Comparison of ENCODE assay signal across 9 cellular contexts in the genomic region with DNA sequence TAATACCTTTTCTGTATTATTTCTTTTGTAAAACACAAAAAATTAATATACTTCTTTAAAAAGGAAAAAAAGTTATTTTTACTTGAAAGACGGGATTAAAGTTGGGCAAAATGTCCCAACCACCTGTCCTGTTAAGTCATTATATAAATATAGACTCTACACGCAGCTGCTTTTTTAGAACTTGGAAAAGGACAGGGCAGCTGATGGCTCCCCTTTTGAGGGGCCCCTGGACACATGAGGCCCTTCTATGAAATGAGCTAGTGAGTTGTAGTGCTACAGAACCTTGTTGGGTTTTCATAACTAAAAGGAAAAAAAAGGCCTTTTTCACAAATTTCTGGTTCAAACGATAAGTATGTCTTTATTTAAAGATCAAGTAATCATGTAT. TPM values are rescaled to one million over a fixed set of nuclear protein-coding genes. Genes with fewer than 3 reads are reported as not detected.
DNase-seq lines count a peak whose midpoint lies in the region; ATAC-seq and TF ChIP-seq lines count a peak whose summit lies in the region.
"Had no signal": no experiment of that assay in that cellular context is flagged by ENCODE, and none has a peak within 500 bp of the region (broad histone marks: within the 10 kb centered on the region; RNA-seq: fewer than 3 reads in every experiment).

No MANE protein-coding gene starts in this region.

- no peaks in the 10 kb centered on the region for H3K9me3 Mint-ChIP-seq in CD8-positive, alpha-beta T cell
- no peaks in the 10 kb centered on the region for H3K9me3 Mint-ChIP-seq in chondrocyte (ENCODE audit: low read depth)
- H3K9me3 Mint-ChIP-seq in natural killer cell treated with Interleukin-12 subunit alpha and Interleukin-12 subunit beta and Interleukin-15 and Interleukin-18, amount 100 ng/mL, for 72 hours, result no peaks in the 10 kb centered on the region

- H3K9me2 ChIP-seq in MM.1S (replicated peaks; ENCODE audit: insufficient read depth, low read length), result no peaks in the 10 kb centered on the region

- no peak overlapping the region for H3K27ac ChIP-seq in CD8-positive, alpha-beta T cell (ENCODE audit: low read depth, low read length)
- no peak overlapping the region for H3K27ac ChIP-seq in MM.1S (ENCODE audit: low read length)

- H3K9me3 ChIP-seq in CD8-positive, alpha-beta T cell (ENCODE audit: low read length), result no peaks in the 10 kb centered on the region
- H3K9me3 ChIP-seq in MM.1S (replicated peaks; ENCODE audit: insufficient read depth, low read length), result no peaks in the 10 kb centered on the region

- peaks cover 8% of the 10 kb centered on the region for H3K36me3 Mint-ChIP-seq in CD8-positive, alpha-beta T cell
- no peaks in the 10 kb centered on the region for H3K36me3 Mint-ChIP-seq in chondrocyte (ENCODE audit: low read depth)
- H3K36me3 Mint-ChIP-seq in natural killer cell treated with Interleukin-12 subunit alpha and Interleukin-12 subunit beta and Interleukin-15 and Interleukin-18, amount 100 ng/mL, for 72 hours, result no peaks in the 10 kb centered on the region

- DNase-seq in CD8-positive, alpha-beta T cell, result no peak
- DNase-seq in MM.1S (no peak), chondrocyte (ENCODE audit: low spot score) (no peak), sciatic nerve (ENCODE audit: low spot score) (no peak), hypothalamus (lab: John Stamatoyannopoulos, UW) (no peak), GM10248 (ENCODE audit: extremely low spot score) (no peak)
- DNase-seq in natural killer cell treated with Interleukin-12 subunit alpha and Interleukin-12 subunit beta and Interleukin-15 and Interleukin-18, amount 100 ng/mL, for 72 hours (ENCODE audit: low spot score), result no peak

- no peaks in the 10 kb centered on the region for H3K79me2 ChIP-seq in MM.1S (ENCODE audit: low read length)

- peak overlapping the region; percentile 84 for H3K4me3 ChIP-seq in CD8-positive, alpha-beta T cell (ENCODE audit: low read depth, low read length)
- no peak overlapping the region for H3K4me3 ChIP-seq in MM.1S (ENCODE audit: low read length)

- peak overlapping the region; percentile 80; the same call in 1 of the 2 replicates for H2AFZ ChIP-seq in MM.1S (ENCODE audit: low read length)

- no peaks in the 10 kb centered on the region for H3K27me3 ChIP-seq in CD8-positive, alpha-beta T cell (ENCODE audit: insufficient read depth, low read length)
- no peaks in the 10 kb centered on the region for H3K27me3 ChIP-seq in MM.1S (replicated peaks; ENCODE audit: insufficient read depth, low read length)

- H3K36me3 ChIP-seq in CD8-positive, alpha-beta T cell (ENCODE audit: insufficient read depth, low read length), result no peaks in the 10 kb centered on the region
- no peaks in the 10 kb centered on the region for H3K36me3 ChIP-seq in MM.1S (replicated peaks; ENCODE audit: insufficient read depth, low read length)

- CTCF ChIA-PET in CD8-positive, alpha-beta T cell (lab: Charles Lee), result no interaction called here
- CTCF ChIA-PET in GM10248 (lab: Yijun Ruan, JAX), result no interaction called here

- TF ChIP-seq CTCF in CD8-positive, alpha-beta T cell (IDR thresholded peaks at IDR 0.05), result no peak
- TF ChIP-seq CTCF in MM.1S (IDR thresholded peaks at IDR 0.05; ENCODE audit: low read length) (no peak), chondrocyte (IDR thresholded peaks at IDR 0.05) (no peak), GM10248 (IDR thresholded peaks at IDR 0.05; ENCODE audit: control extremely low read depth, extremely low read depth, low read depth, missing control alignments) (no peak)

- H4K20me1 ChIP-seq in MM.1S (ENCODE audit: insufficient read depth, low read length), result no peaks in the 10 kb centered on the region

- H3K4me1 Mint-ChIP-seq in CD8-positive, alpha-beta T cell (ENCODE audit: low read depth), result peaks cover 8% of the 10 kb centered on the region
- H3K4me1 Mint-ChIP-seq in chondrocyte (ENCODE audit: low read depth), result peaks cover 4% of the 10 kb centered on the region
- no peaks in the 10 kb centered on the region for H3K4me1 Mint-ChIP-seq in natural killer cell treated with Interleukin-12 subunit alpha and Interleukin-12 subunit beta and Interleukin-15 and Interleukin-18, amount 100 ng/mL, for 72 hours (ENCODE audit: low read depth in 2 of 2)

- intact Hi-C loops in CD8-positive, alpha-beta T cell (cut with DNase I, micrococcal nuclease), result loop anchor here (1.0 to 10.0 kb wide), 3 partner anchors 96 to 376 kb away; a partner anchor contains a TSS
- intact Hi-C loops in sciatic nerve (cut with DNase I), result no loop called here

- no peak for ATAC-seq in CD8-positive, alpha-beta T cell
- no peak for ATAC-seq in natural killer cell treated with Interleukin-12 subunit alpha and Interleukin-12 subunit beta and Interleukin-15 and Interleukin-18, amount 100 ng/mL, for 72 hours
- ATAC-seq in sciatic nerve, result no peak
- no peak for ATAC-seq in GM18517 (IDR thresholded peaks at IDR 0.05; ENCODE audit: unreplicated experiment)

- peak overlapping the region; percentile 70; the same call in 1 of the 2 replicates for H3K4me2 ChIP-seq in MM.1S (ENCODE audit: low read depth, low read length)

- no peak overlapping the region for H3K27ac Mint-ChIP-seq in CD8-positive, alpha-beta T cell
- no peak overlapping the region for H3K27ac Mint-ChIP-seq in chondrocyte (ENCODE audit: unreplicated experiment)
- H3K27ac Mint-ChIP-seq in natural killer cell treated with Interleukin-12 subunit alpha and Interleukin-12 subunit beta and Interleukin-15 and Interleukin-18, amount 100 ng/mL, for 72 hours, result no peak overlapping the region

- H3F3A ChIP-seq in MM.1S (ENCODE audit: insufficient read depth, low read length), result no peaks in the 10 kb centered on the region

- no peaks in the 10 kb centered on the region for H3K27me3 Mint-ChIP-seq in CD8-positive, alpha-beta T cell (ENCODE audit: low read depth)
- no peaks in the 10 kb centered on the region for H3K27me3 Mint-ChIP-seq in chondrocyte (ENCODE audit: low read depth)
- H3K27me3 Mint-ChIP-seq in natural killer cell treated with Interleukin-12 subunit alpha and Interleukin-12 subunit beta and Interleukin-15 and Interleukin-18, amount 100 ng/mL, for 72 hours, result peaks cover 0 to 15% of the 10 kb centered on the region in 2 donors

- H3K4me1 ChIP-seq in CD8-positive, alpha-beta T cell (ENCODE audit: insufficient read depth, low read length), result no peaks in the 10 kb centered on the region
- no peaks in the 10 kb centered on the region for H3K4me1 ChIP-seq in MM.1S (ENCODE audit: low read length)

- POLR2A ChIA-PET in CD8-positive, alpha-beta T cell (lab: Charles Lee), result no interaction called here
- POLR2A ChIA-PET in GM10248 (lab: Yijun Ruan, JAX), result no interaction called here

- no peak overlapping the region for H3K9ac ChIP-seq in MM.1S (ENCODE audit: low read length)

- H3K4me3 Mint-ChIP-seq in CD8-positive, alpha-beta T cell, result peak overlapping the region; percentile 85
- H3K4me3 Mint-ChIP-seq in chondrocyte (ENCODE audit: unreplicated experiment), result peak overlapping the region; percentile 68
- H3K4me3 Mint-ChIP-seq in natural killer cell treated with Interleukin-12 subunit alpha and Interleukin-12 subunit beta and Interleukin-15 and Interleukin-18, amount 100 ng/mL, for 72 hours, result peak overlapping the region; percentile 74

RNA-seq across cellular contexts. Expression of a gene that starts 0.6 kb away (rescaled TPM):
- 10 to 100 TPM; 57.6 to 59.3 TPM for total RNA-seq in CD8-positive, alpha-beta T cell
- total RNA-seq in chondrocyte (1.7 to 7.3 TPM (median 6.9 TPM) in 3 replicates), sciatic nerve (2.6 TPM)
- total RNA-seq in natural killer cell treated with Interleukin-12 subunit alpha and Interleukin-12 subunit beta and Interleukin-15 and Interleukin-18, amount 100 ng/mL, for 72 hours, result 1 to 10 TPM; 2.3 to 2.6 TPM

RNA-seq across cellular contexts. Expression of a gene that starts 18.6 kb away (rescaled TPM):
- not detected for total RNA-seq in CD8-positive, alpha-beta T cell
- total RNA-seq in chondrocyte, result 12.0 to 16.5 TPM (median 15.8 TPM) in 3 replicates
- not detected for total RNA-seq in natural killer cell treated with Interleukin-12 subunit alpha and Interleukin-12 subunit beta and Interleukin-15 and Interleukin-18, amount 100 ng/mL, for 72 hours
- 15.1 TPM for total RNA-seq in sciatic nerve

RNA-seq across cellular contexts. Expression of a gene that starts 34.8 kb away (rescaled TPM):
- not detected for total RNA-seq in CD8-positive, alpha-beta T cell
- total RNA-seq in chondrocyte (not detected in 3 replicates), sciatic nerve (1.0 TPM)
- not detected for total RNA-seq in natural killer cell treated with Interleukin-12 subunit alpha and Interleukin-12 subunit beta and Interleukin-15 and Interleukin-18, amount 100 ng/mL, for 72 hours
- total RNA-seq: fibroblast of lung had no signal

RNA-seq across cellular contexts. Expression of a gene that starts 44.9 kb away (rescaled TPM):
- total RNA-seq in CD8-positive, alpha-beta T cell, result 1 to 10 TPM in 1 of 2 experiments, under 1 TPM in 1; 0.69 to 1.0 TPM
- total RNA-seq in chondrocyte, result 83.5 to 95.6 TPM (median 87.0 TPM) in 3 replicates
- total RNA-seq in natural killer cell treated with Interleukin-12 subunit alpha and Interleukin-12 subunit beta and Interleukin-15 and Interleukin-18, amount 100 ng/mL, for 72 hours, result under 1 TPM in 1 of 2 donors, not detected in 1; 0.90 TPM
- total RNA-seq in sciatic nerve, result 49.5 TPM

RNA-seq across cellular contexts. Expression of a gene that starts 56.4 kb away (rescaled TPM):
- 10 to 100 TPM; 11.3 to 11.8 TPM for total RNA-seq in CD8-positive, alpha-beta T cell
- total RNA-seq in chondrocyte, result 81.0 to 94.3 TPM (median 84.3 TPM) in 3 replicates
- 10 to 100 TPM; 14.4 to 24.7 TPM for total RNA-seq in natural killer cell treated with Interleukin-12 subunit alpha and Interleukin-12 subunit beta and Interleukin-15 and Interleukin-18, amount 100 ng/mL, for 72 hours
- 50.0 TPM for total RNA-seq in sciatic nerve

Comparison
In these comparisons a context has a peak if more than half of its experiments do, and no peak if none do; other contexts are left out.
1. RNA of a gene that starts 18.6 kb away (total RNA-seq): 12.0 to 16.5 TPM in chondrocyte and 15.1 TPM in sciatic nerve (single experiment); not detected in CD8-positive, alpha-beta T cell and not detected in natural killer cell treated with Interleukin-12 subunit alpha and Interleukin-12 subunit beta and Interleukin-15 and Interleukin-18, amount 100 ng/mL, for 72 hours; every median in the first group is over 10 times any median in the second.
2. Peak in every context shown above with its lines, with median percentiles within 50 percentile points of each other: H3K4me3 Mint-ChIP-seq.